Comparison of ENCODE assay signal across 6 cellular contexts in genomic region chr9:33401789-33402188, GRCh38. TPM values are rescaled to one million over a fixed set of nuclear protein-coding genes. Genes with fewer than 3 reads are reported as not detected.
"Had no signal": no experiment of that assay in that cellular context is flagged by ENCODE, and none has a peak within 500 bp of the region (broad histone marks: within the 10 kb centered on the region; RNA-seq: fewer than 3 reads in every experiment).

No MANE protein-coding gene starts in this region.

RNA-seq across cellular contexts. Expression of gene AQP7, which starts 0.6 kb away (rescaled TPM):
- total RNA-seq: activated CD4-positive, alpha-beta T cell treated with anti-CD3 and anti-CD28 coated beads for 36 hours; activated CD8-positive, alpha-beta T cell treated with anti-CD3 and anti-CD28 coated beads, Interleukin-2, amount 10 ng/mL, durations not matched to agents 7 days and 5 days; activated naive CD4-positive, alpha-beta T cell treated with anti-CD3 and anti-CD28 coated beads for 36 hours; IMR-90; MCF 10A; SK-MEL-5 had no signal

RNA-seq across cellular contexts. Expression of gene AQP3, which starts 45.6 kb away (rescaled TPM):
- total RNA-seq: SK-MEL-5 had no signal
